Comparison of ENCODE assay signal across 8 cellular contexts in genomic region chr22:30196141-30196866, GRCh38. TPM values are rescaled to one million over a fixed set of nuclear protein-coding genes. Genes with fewer than 3 reads are reported as not detected.
DNase-seq lines count a peak whose midpoint lies in the region; ATAC-seq and TF ChIP-seq lines count a peak whose summit lies in the region.

No MANE protein-coding gene starts in this region.

- peak overlapping the region; percentile 97 for H3K27ac Mint-ChIP-seq in activated CD4-positive, alpha-beta memory T cell treated with anti-CD3 and anti-CD28 coated beads for 36 hours
- peak overlapping the region; percentile 85 to 88 for H3K27ac Mint-ChIP-seq in natural killer cell

- peak; percentile 84 to 96 (median 87) for ATAC-seq in natural killer cell
- ATAC-seq in GM19397 (IDR thresholded peaks at IDR 0.05; ENCODE audit: unreplicated experiment), result no peak

- H3K27ac ChIP-seq in esophagus (ENCODE audit: low read depth in 2 of 2, low read length in 1 of 2) (peak overlapping the region; percentile 76 to 98), suprapubic skin (peak overlapping the region; percentile 74)

- no peak for TF ChIP-seq POLR2A in suprapubic skin (IDR thresholded peaks at IDR 0.05)

- WGBS in esophagus, 2 donors, result 9 to 12% methylated on average over 11 of the region's 11 CpGs
- WGBS in suprapubic skin, result 10% methylated on average over 11 of the region's 11 CpGs

- H3K4me3 Mint-ChIP-seq in activated CD4-positive, alpha-beta memory T cell treated with anti-CD3 and anti-CD28 coated beads for 36 hours, result peak overlapping the region; percentile 56
- H3K4me3 Mint-ChIP-seq in natural killer cell, result peak overlapping the region; percentile 60

- POLR2A ChIA-PET in activated CD4-positive, alpha-beta memory T cell treated with anti-CD3 and anti-CD28 coated beads for 36 hours (lab: Charles Lee), result interaction anchor here (0.6 to 4.0 kb wide), 12 partner anchors 8 to 228 kb away, joined by 3 to 19 read pairs (median 5); no protein-coding TSS in a partner anchor

- CTCF ChIA-PET in activated CD4-positive, alpha-beta memory T cell treated with anti-CD3 and anti-CD28 coated beads for 36 hours (lab: Charles Lee), result interaction anchor here (0.8 to 2.1 kb wide), 6 partner anchors 13 to 92 kb away, joined by 3 to 10 read pairs (median 4); no protein-coding TSS in a partner anchor

- no peaks in the 10 kb centered on the region for H3K27me3 Mint-ChIP-seq in activated CD4-positive, alpha-beta memory T cell treated with anti-CD3 and anti-CD28 coated beads for 36 hours
- no peaks in the 10 kb centered on the region for H3K27me3 Mint-ChIP-seq in natural killer cell (ENCODE audit: low read depth in 2 of 2)

- TF ChIP-seq EP300 in suprapubic skin (IDR thresholded peaks at IDR 0.05), result no peak

- TF ChIP-seq CTCF in natural killer cell (IDR thresholded peaks at IDR 0.05), result no peak
- TF ChIP-seq CTCF in suprapubic skin (IDR thresholded peaks at IDR 0.05), result no peak

- H3K4me3 ChIP-seq in esophagus (ENCODE audit: low read depth in 1 of 2, low read length in 2 of 2) (no peak overlapping the region), suprapubic skin (peak overlapping the region; percentile 8)

- no peaks in the 10 kb centered on the region for H3K36me3 Mint-ChIP-seq in activated CD4-positive, alpha-beta memory T cell treated with anti-CD3 and anti-CD28 coated beads for 36 hours
- no peaks in the 10 kb centered on the region for H3K36me3 Mint-ChIP-seq in natural killer cell

- no peaks in the 10 kb centered on the region for H3K9me3 ChIP-seq in esophagus (ENCODE audit: control insufficient read depth in 2 of 2, insufficient read depth in 1 of 2, low read depth in 1 of 2, low read length in 1 of 2)
- H3K9me3 ChIP-seq in suprapubic skin, result no peaks in the 10 kb centered on the region

- H3K36me3 ChIP-seq in esophagus (ENCODE audit: control insufficient read depth in 2 of 2, insufficient read depth in 2 of 2, low read length in 1 of 2), result no peaks in the 10 kb centered on the region
- no peaks in the 10 kb centered on the region for H3K36me3 ChIP-seq in suprapubic skin

- DNase-seq in activated CD4-positive, alpha-beta T cell treated with anti-CD3 and anti-CD28 coated beads for 24 hours (ENCODE audit: low read depth in 2 of 2), result peak; percentile 30 to 34
- no peak for DNase-seq in activated CD4-positive, alpha-beta T cell treated with anti-CD3 and anti-CD28 coated beads for 1 hour
- DNase-seq in NCI-H345 (lab: John Stamatoyannopoulos, UW), result peak; percentile 77
- DNase-seq in activated CD4-positive, alpha-beta memory T cell treated with anti-CD3 and anti-CD28 coated beads for 36 hours, result peak; percentile 84
- DNase-seq in natural killer cell, result peak; percentile 82
- DNase-seq in suprapubic skin (ENCODE audit: low spot score in 2 of 2), result peak; percentile 88 to 94

- H3K27me3 ChIP-seq in esophagus (ENCODE audit: control insufficient read depth in 1 of 2, insufficient read depth in 2 of 2, low read length in 2 of 2), result no peaks in the 10 kb centered on the region
- H3K27me3 ChIP-seq in suprapubic skin, result no peaks in the 10 kb centered on the region

- intact Hi-C loops in activated CD4-positive, alpha-beta memory T cell treated with anti-CD3 and anti-CD28 coated beads for 36 hours (cut with micrococcal nuclease), result loop anchor here (1.0 kb wide), 3 partner anchors 11 to 37 kb away; no protein-coding TSS in a partner anchor
- intact Hi-C loops in natural killer cell (cut with micrococcal nuclease), result loop anchor here (1.0 to 5.0 kb wide), 6 partner anchors 16 to 241 kb away; no protein-coding TSS in a partner anchor

- H3K4me1 Mint-ChIP-seq in activated CD4-positive, alpha-beta memory T cell treated with anti-CD3 and anti-CD28 coated beads for 36 hours (ENCODE audit: low read depth), result peaks cover 70% of the 10 kb centered on the region
- peaks cover 45 to 58% of the 10 kb centered on the region in 2 donors for H3K4me1 Mint-ChIP-seq in natural killer cell

- H3K4me1 ChIP-seq in esophagus (ENCODE audit: control insufficient read depth in 2 of 2, insufficient read depth in 2 of 2, low read length in 1 of 2) (peaks cover 0 to 3% of the 10 kb centered on the region in 2 donors), suprapubic skin (peaks cover 33% of the 10 kb centered on the region)

- H3K9me3 Mint-ChIP-seq in activated CD4-positive, alpha-beta memory T cell treated with anti-CD3 and anti-CD28 coated beads for 36 hours, result no peaks in the 10 kb centered on the region
- H3K9me3 Mint-ChIP-seq in natural killer cell, result peaks cover 0 to 2% of the 10 kb centered on the region in 2 donors

RNA-seq across cellular contexts. Expression of gene LIF, which starts 50.3 kb away (rescaled TPM):
- total RNA-seq in activated CD4-positive, alpha-beta memory T cell treated with anti-CD3 and anti-CD28 coated beads for 36 hours, result 100 to 1,000 TPM; 176 to 189 TPM
- 1 to 10 TPM in 1 of 2 donors, under 1 TPM in 1; 0.54 to 1.0 TPM for polyA plus RNA-seq in esophagus
- total RNA-seq in natural killer cell (1 to 10 TPM; 2.0 to 2.7 (median 2.6) TPM), suprapubic skin (10 to 100 TPM in 1 of 4 donors, 1 to 10 TPM in 3; 4.2 to 15.3 (median 8.5) TPM)

Comparison
In these comparisons a context has a peak if more than half of its experiments do, and no peak if none do; other contexts are left out.
1. RNA of gene LIF, which starts 50.3 kb away (total RNA-seq): 176 to 189 TPM in activated CD4-positive, alpha-beta memory T cell treated with anti-CD3 and anti-CD28 coated beads for 36 hours; 4.2 to 15.3 TPM in suprapubic skin and 2.0 to 2.7 TPM in natural killer cell; every median in the first group is over 10 times any median in the second.